In genomic region chr16:20468954-20469353, GRCh38 we compare ENCODE assay signal across 15 cellular contexts. TPM values are rescaled to one million over a fixed set of nuclear protein-coding genes. Genes with fewer than 3 reads are reported as not detected.
"Had no signal": no experiment of that assay in that cellular context is flagged by ENCODE, and none has a peak within 500 bp of the region (broad histone marks: within the 10 kb centered on the region; RNA-seq: fewer than 3 reads in every experiment).

No MANE protein-coding gene starts in this region.

RNA-seq across cellular contexts. Expression of gene ACSM2A, which starts 17.6 kb away (rescaled TPM):
- total RNA-seq: natural killer cell, occipital lobe, osteoblast, posterior vena cava, pulmonary artery endothelial cell, right atrium auricular region, sciatic nerve, smooth muscle cell, suprapubic skin, transverse colon, upper lobe of right lung, urinary bladder, uterus had no signal
- polyA plus RNA-seq: neural cell, smooth muscle cell, spleen had no signal

RNA-seq across cellular contexts. Expression of gene ACSM5, which starts 59.6 kb away (rescaled TPM):
- total RNA-seq: natural killer cell, pulmonary artery endothelial cell, smooth muscle cell had no signal
- polyA plus RNA-seq: neural cell, smooth muscle cell had no signal
